ENCODE assay signal across 32 cellular contexts in the genomic region with DNA sequence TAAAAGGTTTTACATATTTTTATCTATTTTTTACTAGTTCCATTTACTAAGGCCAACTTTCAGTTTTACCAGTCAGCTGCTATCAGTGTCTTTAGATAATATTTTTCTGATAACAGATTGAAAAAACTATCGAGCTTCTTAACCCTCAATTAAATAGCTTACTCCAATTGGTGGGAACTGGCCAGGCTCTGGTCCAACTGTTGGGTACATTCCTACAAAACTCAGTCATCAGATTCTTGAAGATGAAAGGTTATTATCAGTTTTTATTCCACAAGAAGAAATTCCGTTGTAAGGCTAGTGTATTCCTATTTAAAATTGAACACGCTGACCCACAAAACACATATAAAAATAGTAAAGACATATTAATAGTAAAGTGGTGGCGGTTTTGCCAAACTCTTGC.
DNase-seq lines count a peak whose midpoint lies in the region; ATAC-seq and TF ChIP-seq lines count a peak whose summit lies in the region.
"Had no signal": no experiment of that assay in that cellular context is flagged by ENCODE, and none has a peak within 500 bp of the region (broad histone marks: within the 10 kb centered on the region; RNA-seq: fewer than 3 reads in every experiment).

No MANE protein-coding gene starts in this region.

- no peak for ATAC-seq in stimulated activated naive B cell treated with anti-CD40 and anti-IgM and Interleukin-4, amounts not matched to agents 10 μg/mL and 1 μg/mL and 100 μg/mL, for 72 hours (replicated peaks)
- ATAC-seq: activated T-cell treated with anti-CD3 and anti-CD28 coated beads, Interleukin-2, amount 50 U/mL, for 72 hours; GM23338; heart left ventricle; left lobe of liver; naive thymus-derived CD4-positive, alpha-beta T cell had no signal

- peak; percentile 62 for DNase-seq in EH (ENCODE audit: low read depth)
- DNase-seq in RPMI7951 (ENCODE audit: low read depth) = peak; percentile 43
- peak; percentile 47 to 82 for DNase-seq in fibroblast of lung (ENCODE audit: low read depth in 2 of 2)
- DNase-seq in non-pigmented ciliary epithelial cell (ENCODE audit: low read depth) = peak; percentile 59
- DNase-seq in activated T-cell treated with anti-CD3 and anti-CD28 coated beads for 4 hours = no peak
- DNase-seq in GF-D8 (lab: John Stamatoyannopoulos, UW) = no peak
- no peak for DNase-seq in NCI-H526 treated with DMSO at 0.1 percent for 48 hours (lab: John Stamatoyannopoulos, UW)
- no peak for DNase-seq in stimulated activated naive B cell treated with anti-CD40 and anti-IgM and Interleukin-4, amounts not matched to agents 10 μg/mL and 1 μg/mL and 100 μg/mL, for 72 hours
- DNase-seq: activated CD4-positive, alpha-beta T cell treated with anti-CD3 and anti-CD28 coated beads for 4 hours; activated naive CD4-positive, alpha-beta T cell treated with anti-CD3 and anti-CD28 coated beads for 36 hours; activated T-cell treated with anti-CD3 and anti-CD28 coated beads, Interleukin-2, amount 50 U/mL, for 72 hours; anterior cingulate cortex; Calu3; heart left ventricle; Kasumi-1; mesenchymal stem cell; naive thymus-derived CD4-positive, alpha-beta T cell; NCI-H1092 treated with DMSO at 0.1 percent for 48 hours; NCI-H1930; NCI-H748 treated with DMSO at 0.1 percent for 48 hours; ovary; RPMI8226; stimulated activated CD4-positive, alpha-beta T cell treated with anti-CD3 and anti-CD28 coated beads, Interleukin-12 subunit alpha, Interleukin-12 subunit beta, amount 100 ng/mL, for 4 hours; stimulated activated CD4-positive, alpha-beta T cell treated with anti-CD3 and anti-CD28 coated beads, Interleukin-4, amount 100 ng/mL, for 24 hours; stimulated activated naive CD4-positive, alpha-beta T cell; uterus had no signal

- H3K4me3 ChIP-seq in fibroblast of lung (replicated peaks in 1 of 4; ENCODE audit: control extremely low read depth in 1 of 4, insufficient read depth in 1 of 4, low read depth in 3 of 4, low read length in 4 of 4) = no peak overlapping the region
- H3K4me3 ChIP-seq: GM23338, heart left ventricle, ovary, right atrium auricular region, uterus had no signal

- no peak overlapping the region for H3K27ac ChIP-seq in fibroblast of lung (ENCODE audit: insufficient read depth, low read length)
- H3K27ac ChIP-seq: heart left ventricle, ovary, uterus had no signal

- H3K9me3 ChIP-seq in fibroblast of lung (ENCODE audit: control insufficient read depth, insufficient read depth, low read depth, low read length) = no peaks in the 10 kb centered on the region
- H3K9me3 ChIP-seq: heart left ventricle, ovary, right atrium auricular region, uterus had no signal

- no peaks in the 10 kb centered on the region for H3K27me3 Mint-ChIP-seq in stimulated activated naive B cell treated with anti-CD40 and anti-IgM and Interleukin-4, amounts not matched to agents 10 μg/mL and 1 μg/mL and 100 μg/mL, for 72 hours
- H3K27me3 Mint-ChIP-seq: central memory CD8-positive, alpha-beta T cell; naive thymus-derived CD4-positive, alpha-beta T cell had no signal

- no peak for TF ChIP-seq CTCF in fibroblast of lung (conservative IDR thresholded peaks at IDR 0.05 in 1 of 2, IDR thresholded peaks at IDR 0.05 in 1 of 2; ENCODE audit: low read depth in 1 of 2, low read length in 2 of 2)

- peaks cover 5% of the 10 kb centered on the region for H3K4me1 ChIP-seq in fibroblast of lung (ENCODE audit: control insufficient read depth, extremely low read depth, insufficient read depth, low read length)

- no peaks in the 10 kb centered on the region for H4K20me1 ChIP-seq in fibroblast of lung (ENCODE audit: control insufficient read depth, extremely low read depth, insufficient read depth, low read length)

- no peaks in the 10 kb centered on the region for H3K36me3 Mint-ChIP-seq in stimulated activated naive B cell treated with anti-CD40 and anti-IgM and Interleukin-4, amounts not matched to agents 10 μg/mL and 1 μg/mL and 100 μg/mL, for 72 hours
- H3K36me3 Mint-ChIP-seq: CD14-positive monocyte; naive thymus-derived CD4-positive, alpha-beta T cell had no signal

- no peaks in the 10 kb centered on the region for H3K36me3 ChIP-seq in fibroblast of lung (ENCODE audit: control insufficient read depth, insufficient read depth, low read length)
- H3K36me3 ChIP-seq: ovary, right atrium auricular region, uterus had no signal

- H3K9ac ChIP-seq in fibroblast of lung (ENCODE audit: insufficient read depth, low read length) = no peak overlapping the region

- H3K79me2 ChIP-seq in fibroblast of lung (ENCODE audit: control insufficient read depth, insufficient read depth, low read length) = no peaks in the 10 kb centered on the region

- peaks cover 7 to 13% of the 10 kb centered on the region in 2 donors for H3K4me1 Mint-ChIP-seq in stimulated activated naive B cell treated with anti-CD40 and anti-IgM and Interleukin-4, amounts not matched to agents 10 μg/mL and 1 μg/mL and 100 μg/mL, for 72 hours
- H3K4me1 Mint-ChIP-seq: CD14-positive monocyte; central memory CD8-positive, alpha-beta T cell; naive thymus-derived CD4-positive, alpha-beta T cell had no signal

- no peak overlapping the region for H3K4me3 Mint-ChIP-seq in stimulated activated naive B cell treated with anti-CD40 and anti-IgM and Interleukin-4, amounts not matched to agents 10 μg/mL and 1 μg/mL and 100 μg/mL, for 72 hours
- H3K4me3 Mint-ChIP-seq: activated naive CD4-positive, alpha-beta T cell treated with anti-CD3 and anti-CD28 coated beads for 36 hours; activated T-cell treated with anti-CD3 and anti-CD28 coated beads, Interleukin-2, amount 50 U/mL, for 72 hours; CD14-positive monocyte; central memory CD8-positive, alpha-beta T cell; GM23338; naive thymus-derived CD4-positive, alpha-beta T cell; T-helper 1 cell treated with Interleukin-12 subunit alpha and Interleukin-12 subunit beta and Interleukin-4 antibody, amounts not matched to agents 30 μg/mL and 1 μg/mL, for 36 hours had no signal

- no peaks in the 10 kb centered on the region for H3K27me3 ChIP-seq in fibroblast of lung (ENCODE audit: control insufficient read depth, insufficient read depth, low read length)
- H3K27me3 ChIP-seq: heart left ventricle, ovary, right atrium auricular region, uterus had no signal

- H2AFZ ChIP-seq in fibroblast of lung (ENCODE audit: low read length) = no peak overlapping the region
- H2AFZ ChIP-seq: GM23338 had no signal

- H3K27ac Mint-ChIP-seq in stimulated activated naive B cell treated with anti-CD40 and anti-IgM and Interleukin-4, amounts not matched to agents 10 μg/mL and 1 μg/mL and 100 μg/mL, for 72 hours = no peak overlapping the region
- H3K27ac Mint-ChIP-seq: activated naive CD4-positive, alpha-beta T cell treated with anti-CD3 and anti-CD28 coated beads for 36 hours; activated T-cell treated with anti-CD3 and anti-CD28 coated beads, Interleukin-2, amount 50 U/mL, for 72 hours; CD14-positive monocyte; naive thymus-derived CD4-positive, alpha-beta T cell; T-helper 1 cell treated with Interleukin-12 subunit alpha and Interleukin-12 subunit beta and Interleukin-4 antibody, amounts not matched to agents 30 μg/mL and 1 μg/mL, for 36 hours had no signal

- H3K9me3 Mint-ChIP-seq in stimulated activated naive B cell treated with anti-CD40 and anti-IgM and Interleukin-4, amounts not matched to agents 10 μg/mL and 1 μg/mL and 100 μg/mL, for 72 hours = no peaks in the 10 kb centered on the region
- H3K9me3 Mint-ChIP-seq: activated naive CD4-positive, alpha-beta T cell treated with anti-CD3 and anti-CD28 coated beads for 36 hours; activated T-cell treated with anti-CD3 and anti-CD28 coated beads, Interleukin-2, amount 50 U/mL, for 72 hours; CD14-positive monocyte; central memory CD8-positive, alpha-beta T cell; GM23338; T-helper 1 cell treated with Interleukin-12 subunit alpha and Interleukin-12 subunit beta and Interleukin-4 antibody, amounts not matched to agents 30 μg/mL and 1 μg/mL, for 36 hours had no signal

- no peak overlapping the region for H3K4me2 ChIP-seq in fibroblast of lung (ENCODE audit: extremely low read depth, insufficient read depth, low read length)

Comparison
In these comparisons a context has a peak if more than half of its experiments do, and no peak if none do; other contexts are left out.
1. DNase-seq: peak in EH (single experiment), RPMI7951 (single experiment), fibroblast of lung (2 of 2) and non-pigmented ciliary epithelial cell (single experiment); none in activated T-cell treated with anti-CD3 and anti-CD28 coated beads for 4 hours (single experiment), GF-D8 (single experiment), NCI-H526 treated with DMSO at 0.1 percent for 48 hours (single experiment) and stimulated activated naive B cell treated with anti-CD40 and anti-IgM and Interleukin-4, amounts not matched to agents 10 μg/mL and 1 μg/mL and 100 μg/mL, for 72 hours (single experiment).